Comparison of ENCODE assay signal across 28 cellular contexts in genomic region chr10:78010278-78010677, GRCh38.
"Had no signal": no experiment of that assay in that cellular context is flagged by ENCODE, and none has a peak within 500 bp of the region (broad histone marks: within the 10 kb centered on the region; RNA-seq: fewer than 3 reads in every experiment).

No MANE protein-coding gene starts in this region.

- H3K4me3 Mint-ChIP-seq: immature natural killer cell; mesothelial cell of epicardium; naive B cell; natural killer cell; nephron progenitor cell; neural progenitor cell; stimulated activated naive B cell treated with anti-CD40 and anti-IgM and Interleukin-4, amounts not matched to agents 10 μg/mL and 1 μg/mL and 100 μg/mL, for 72 hours; type B pancreatic cell had no signal

- H3K9me3 ChIP-seq: left lung, neutrophil, right atrium auricular region, right lobe of liver, stomach, tibial nerve, uterus had no signal

- DNase-seq: hypothalamus; immature natural killer cell; kidney; left colon; left lung; mesendoderm; naive B cell; natural killer cell; nephron progenitor cell; occipital lobe; right lobe of liver; stimulated activated CD4-positive, alpha-beta T cell treated with anti-CD3 and anti-CD28 coated beads, Interleukin-1b, Interleukin-23, amount 100 ng/mL, for 48 hours; stimulated activated CD4-positive, alpha-beta T cell treated with anti-CD3 and anti-CD28 coated beads, Interleukin-2, amount 100 ng/mL, for 48 hours; stimulated activated CD4-positive, alpha-beta T cell treated with anti-CD3 and anti-CD28 coated beads, Interleukin-4, amount 100 ng/mL, for 4 hours; stimulated activated CD8-positive, alpha-beta memory T cell treated with anti-CD3 and anti-CD28 coated beads, Interleukin-4, amount 100 ng/mL, for 48 hours; stimulated activated naive B cell treated with anti-CD40 and anti-IgM and Interleukin-4, amounts not matched to agents 10 μg/mL and 1 μg/mL and 100 μg/mL, for 72 hours; stimulated activated naive CD8-positive, alpha-beta T cell treated with anti-CD3 and anti-CD28 coated beads, Interleukin-15, Interleukin-2, amounts not matched to agents 100 U/mL and 50 U/mL, for 24 hours; stomach; uterus had no signal

- H3K4me1 Mint-ChIP-seq: immature natural killer cell; mesothelial cell of epicardium; naive B cell; natural killer cell; nephron progenitor cell; neural progenitor cell; stimulated activated naive B cell treated with anti-CD40 and anti-IgM and Interleukin-4, amounts not matched to agents 10 μg/mL and 1 μg/mL and 100 μg/mL, for 72 hours had no signal

- H3K4me1 ChIP-seq: left lung, neural progenitor cell, parathyroid adenoma, right atrium auricular region, right lobe of liver, stomach, tibial nerve, uterus had no signal

- H3K9me3 Mint-ChIP-seq: immature natural killer cell; mesothelial cell of epicardium; naive B cell; natural killer cell; nephron progenitor cell; neural progenitor cell; stimulated activated naive B cell treated with anti-CD40 and anti-IgM and Interleukin-4, amounts not matched to agents 10 μg/mL and 1 μg/mL and 100 μg/mL, for 72 hours; type B pancreatic cell had no signal

- H3K27ac Mint-ChIP-seq: immature natural killer cell; mesothelial cell of epicardium; natural killer cell; nephron progenitor cell; neural progenitor cell; stimulated activated naive B cell treated with anti-CD40 and anti-IgM and Interleukin-4, amounts not matched to agents 10 μg/mL and 1 μg/mL and 100 μg/mL, for 72 hours; type B pancreatic cell had no signal

- ATAC-seq: left colon; left lung; natural killer cell; right lobe of liver; stimulated activated naive B cell treated with anti-CD40 and anti-IgM and Interleukin-4, amounts not matched to agents 10 μg/mL and 1 μg/mL and 100 μg/mL, for 72 hours; stimulated activated naive CD8-positive, alpha-beta T cell treated with anti-CD3 and anti-CD28 coated beads, Interleukin-15, Interleukin-2, amounts not matched to agents 100 U/mL and 50 U/mL, for 24 hours had no signal

- H3K4me3 ChIP-seq: left lung, lung, neural progenitor cell, right atrium auricular region, right lobe of liver, smooth muscle cell, stomach, tibial nerve, uterus had no signal

- H3K36me3 ChIP-seq: uterus had no signal

- H3K27me3 ChIP-seq: left lung, neural progenitor cell, neutrophil, right atrium auricular region, right lobe of liver, stomach, tibial nerve, uterus had no signal

- H3K27ac ChIP-seq: left lung, neural progenitor cell, neutrophil, parathyroid adenoma, right atrium auricular region, right lobe of liver, stomach, tibial nerve, uterus had no signal

- H3K27me3 Mint-ChIP-seq: naive B cell; stimulated activated naive B cell treated with anti-CD40 and anti-IgM and Interleukin-4, amounts not matched to agents 10 μg/mL and 1 μg/mL and 100 μg/mL, for 72 hours; type B pancreatic cell had no signal
